Comparison of ENCODE assay signal across 8 cellular contexts in genomic region chr19:43983912-43984686, GRCh38. TPM values are rescaled to one million over a fixed set of nuclear protein-coding genes. Genes with fewer than 3 reads are reported as not detected.
DNase-seq lines count a peak whose midpoint lies in the region; ATAC-seq and TF ChIP-seq lines count a peak whose summit lies in the region.

Gene ZNF155 (plus strand): TSS chr19:43984188. CDS start chr19:43988544, 4,356 bp downstream.

- H3K4me1 ChIP-seq in HEK293 (ENCODE audit: control insufficient read depth, insufficient read depth, low read length) (peaks cover 15% of the 10 kb centered on the region), left ventricle myocardium inferior (peaks cover 21% of the 10 kb centered on the region), transverse colon (peaks cover 0 to 13% (median 9%) of the 10 kb centered on the region in 4 donors)

- peaks cover 3 to 21% (median 12%) of the 10 kb centered on the region in 3 donors for H3K4me1 Mint-ChIP-seq in T-cell

- in situ Hi-C loops in transverse colon (cut with MboI; ENCODE audit: low pct_ligation_motif_present in 1 of 4, low pct_unique_long_range_greater_than_20kb in 1 of 4, low sequenced_read_pairs in 3 of 4): no loop called here

- H3K27me3 Mint-ChIP-seq in T-cell: no peaks in the 10 kb centered on the region

- POLR2A ChIA-PET in HEK293 (lab: Yijun Ruan, JAX): interaction anchor here (0.8 to 1.5 kb wide), 4 partner anchors 17 to 223 kb away, joined by 3 to 8 read pairs (median 4); partner anchors contain the start of gene ZNF45
- POLR2A ChIA-PET in T-cell (lab: Charles Lee): no interaction called here

- peaks cover 23% of the 10 kb centered on the region for H3K36me3 Mint-ChIP-seq in T-cell

- intact Hi-C loops in left ventricle myocardium inferior (cut with micrococcal nuclease) (no loop called here), transverse colon (cut with DNase I; ENCODE audit: low total_unique reads) (no loop called here)

- H3K27me3 ChIP-seq in left ventricle myocardium inferior (ENCODE audit: low read depth) (no peaks in the 10 kb centered on the region), transverse colon (no peaks in the 10 kb centered on the region)

- CTCF ChIA-PET in HEK293 (lab: Yijun Ruan, JAX) (no interaction called here), T-cell (lab: Charles Lee) (no interaction called here)

- H3K4me3 ChIP-seq in HEK293 (ENCODE audit: low read depth, low read length) (peak within 1 kb of the TSS; percentile 74), left ventricle myocardium inferior (peak within 1 kb of the TSS; percentile 80), transverse colon (peak within 1 kb of the TSS; percentile 54 to 87 (median 75))

- TF ChIP-seq CTCF in HEK293 (tag by site-specific recombination; IDR thresholded peaks at IDR 0.05) (no peak), left ventricle myocardium inferior (IDR thresholded peaks at IDR 0.05; ENCODE audit: borderline replicate concordance) (no peak), transverse colon (IDR thresholded peaks at IDR 0.05) (no peak)

- TF ChIP-seq POLR2A in transverse colon (IDR thresholded peaks at IDR 0.05): no peak

- H3K27ac ChIP-seq in HEK293 (ENCODE audit: extremely low read depth, low read depth, low read length) (peak within 1 kb of the TSS; percentile 78), left ventricle myocardium inferior (replicated peaks) (peak within 1 kb of the TSS; percentile 84), transverse colon (peak within 1 kb of the TSS; percentile 75 to 85 (median 80))

- H3K27ac Mint-ChIP-seq in T-cell: peak within 1 kb of the TSS; percentile 86 to 91

- peak; percentile 92 to 98 (median 96) for ATAC-seq in T-cell (replicated peaks in 1 of 4)

- WGBS in transverse colon (ENCODE audit: low coverage in 1 of 2), 2 donors: 0 to 1% methylated on average over 5 to 40 of the region's 40 CpGs

- H3K4me3 Mint-ChIP-seq in T-cell: peak within 1 kb of the TSS; percentile 88 to 99 (median 95)

- H3K36me3 ChIP-seq in HEK293 (ENCODE audit: control insufficient read depth in 2 of 2, insufficient read depth in 1 of 2, low read length in 2 of 2) (peaks cover 13 to 44% of the 10 kb centered on the region in 2 experiments), left ventricle myocardium inferior (peaks cover 10% of the 10 kb centered on the region), transverse colon (peaks cover 0 to 10% (median 4%) of the 10 kb centered on the region in 4 donors)

- H3K9me3 Mint-ChIP-seq in T-cell: peaks cover 5 to 12% (median 6%) of the 10 kb centered on the region in 3 donors

- DNase-seq in Daoy (ENCODE audit: low read depth) (peak; percentile 98), NCI-H1417 treated with DMSO at 0.1 percent for 48 hours (lab: John Stamatoyannopoulos, UW) (peak; percentile 78), T-cell (peak; percentile 26 to 73 (median 51)), anterior cingulate cortex (lab: John Stamatoyannopoulos, UW) (peak in 57 of 58 donors; percentile 55 to 98 (median 91)), left ventricle myocardium inferior (peak; percentile 90), pons (ENCODE audit: low spot score) (peak; percentile 98), transverse colon (peak; percentile 91)

- TF ChIP-seq EP300 in transverse colon (IDR thresholded peaks at IDR 0.05; ENCODE audit: low read depth): no peak

- H3K9me3 ChIP-seq in HEK293 (ENCODE audit: control insufficient read depth, insufficient read depth, low read depth, low read length): peaks cover 27% of the 10 kb centered on the region
- peaks cover 40% of the 10 kb centered on the region for H3K9me3 ChIP-seq in left ventricle myocardium inferior (replicated peaks)
- peaks cover 16 to 26% of the 10 kb centered on the region in 2 donors for H3K9me3 ChIP-seq in transverse colon

TF ChIP-seq in HEK293, 187 proteins besides CTCF, POLR2A, EP300 and RAD21 (continues in another document):
- TF ChIP-seq ZNF473 (tag by site-specific recombination; IDR thresholded peaks at IDR 0.05): no peak
- no peak; the same call in 1 of the 2 replicates for TF ChIP-seq KLF9 (tag by site-specific recombination; IDR thresholded peaks at IDR 0.05; ENCODE audit: low read depth)
- no peak for TF ChIP-seq ZSCAN4 (tag by site-specific recombination; IDR thresholded peaks at IDR 0.05)
- no peak for TF ChIP-seq TCF7L2 (IDR thresholded peaks at IDR 0.05; ENCODE audit: borderline replicate concordance, low read depth, low read length)
- peak; percentile 76 for TF ChIP-seq ZNF518A (tag by site-specific recombination; conservative IDR thresholded peaks at IDR 0.05; ENCODE audit: low read depth)
- 0 out of 2 replicates have a peak, but pooled peaks have one; percentile 17 for TF ChIP-seq ZBTB48 (tag by site-specific recombination; IDR thresholded peaks at IDR 0.05)
- TF ChIP-seq ZNF146 (tag by site-specific recombination; IDR thresholded peaks at IDR 0.05): no peak; the same call in 1 of the 2 replicates
- 0 out of 2 replicates have a peak, but pooled peaks have one; percentile 52 for TF ChIP-seq BCL11A (tag by site-specific recombination; IDR thresholded peaks at IDR 0.05; ENCODE audit: low read depth)
- TF ChIP-seq ZSCAN30 (tag by site-specific recombination; IDR thresholded peaks at IDR 0.05): peak; percentile 58
- no peak for TF ChIP-seq PRDM4 (tag by site-specific recombination; IDR thresholded peaks at IDR 0.05)

RNA-seq across cellular contexts. Expression of gene ZNF155, which starts in this region (rescaled TPM):
- total RNA-seq in Daoy (2014; rRNA removed; shearing (Covaris generic)): 8.0 and 9.0 TPM in 2 replicates
- total RNA-seq in T-cell: 10 to 100 TPM in 3 of 5 donors, 1 to 10 TPM in 2; 4.6 to 12.4 (median 11.3) TPM
- total RNA-seq in left ventricle myocardium inferior: 7.3 TPM
- 1 to 10 TPM; 1.2 to 7.5 (median 3.8) TPM for total RNA-seq in transverse colon

Comparison
In these comparisons a context has a peak if more than half of its experiments do, and no peak if none do; other contexts are left out.
1. Peak in every context shown above with its lines: DNase-seq, ATAC-seq, H3K4me3 ChIP-seq and H3K27ac ChIP-seq.